In genomic region chr14:75832621-75833297, GRCh38 we compare ENCODE assay signal across 9 cellular contexts.
DNase-seq lines count a peak whose midpoint lies in the region; ATAC-seq, FAIRE-seq and TF ChIP-seq lines count a peak whose summit lies in the region.
"Had no signal": no experiment of that assay in that cellular context is flagged by ENCODE, and none has a peak within 500 bp of the region (broad histone marks: within the 10 kb centered on the region; RNA-seq: fewer than 3 reads in every experiment).

No MANE protein-coding gene starts in this region.

- WGBS in K562 (ENCODE audit: insufficient coverage, low coverage, missing lambda C conversion rate): 5% methylated on average over 7 of the region's 10 CpGs
- WGBS in mesenchymal stem cell: 97% methylated on average over 10 of the region's 10 CpGs

- ATAC-seq in K562 (peak; percentile 85), HG02884 (IDR thresholded peaks at IDR 0.05; ENCODE audit: unreplicated experiment) (no peak)

- H4K8ac ChIP-seq in mesenchymal stem cell (ENCODE audit: low read length): no peak overlapping the region

- TF ChIP-seq POLR2A in K562 (conservative IDR thresholded peaks at IDR 0.05): no peak

- peak; percentile 78 for FAIRE-seq in K562 (lab: Jason Lieb, UNC)

- H3K4me3 ChIP-seq in Jurkat, Clone E6-1 (ENCODE audit: low read length): no peak overlapping the region
- H3K4me3 ChIP-seq in K562: no peak overlapping the region
- H3K4me3 ChIP-seq in mesenchymal stem cell (ENCODE audit: insufficient read depth in 1 of 2, low read depth in 1 of 2, low read length in 2 of 2): peak overlapping the region in 1 of 2 experiments; percentile 5
- no peak overlapping the region for H3K4me3 ChIP-seq in tibial artery
- H3K4me3 ChIP-seq: suprapubic skin had no signal

- H3K4ac ChIP-seq in mesenchymal stem cell (ENCODE audit: low read depth in 1 of 2, low read length in 2 of 2): no peak overlapping the region

- H3K23ac ChIP-seq in mesenchymal stem cell (ENCODE audit: low read length in 2 of 2): no peak overlapping the region

- H2BK5ac ChIP-seq in mesenchymal stem cell (ENCODE audit: low read depth, low read length, poor library complexity, severe bottlenecking): no peak overlapping the region

- no peak overlapping the region for H2BK120ac ChIP-seq in mesenchymal stem cell (ENCODE audit: low read depth, low read length)

- H3K9me1 ChIP-seq in K562 (ENCODE audit: control insufficient read depth, insufficient read depth, low read length): no peaks in the 10 kb centered on the region

- no peak overlapping the region for H3K18ac ChIP-seq in mesenchymal stem cell (ENCODE audit: low read depth in 1 of 2, low read length in 2 of 2)

- no TSS peak for BruUV-seq in K562 (replicated peaks; lab: Mats Ljungman, UMichigan)

- H3K79me2 ChIP-seq in K562 (ENCODE audit: control insufficient read depth, insufficient read depth, low read length): no peaks in the 10 kb centered on the region

- TF ChIP-seq RAD21 in K562 (CRISPR knock-in tag; conservative IDR thresholded peaks at IDR 0.05 in 1 of 2, IDR thresholded peaks at IDR 0.05 in 1 of 2): peak in 1 of 2 experiments; percentile 9; a peak in 1 of 4 replicates

- no peaks in the 10 kb centered on the region for H3K79me1 ChIP-seq in mesenchymal stem cell (replicated peaks; ENCODE audit: low read length, poor library complexity, severe bottlenecking)

- H4K20me1 ChIP-seq in K562 (replicated peaks; ENCODE audit: control insufficient read depth, insufficient read depth, low read length): no peaks in the 10 kb centered on the region

- H3K9me3 ChIP-seq in K562 (replicated peaks; ENCODE audit: control insufficient read depth, insufficient read depth, low read depth, low read length) (no peaks in the 10 kb centered on the region), mesenchymal stem cell (ENCODE audit: control insufficient read depth, low read length) (no peaks in the 10 kb centered on the region), tibial artery (no peaks in the 10 kb centered on the region)
- H3K9me3 ChIP-seq: suprapubic skin had no signal

- H3K4me1 ChIP-seq in K562 (replicated peaks in 1 of 2; ENCODE audit: control insufficient read depth in 2 of 2, insufficient read depth in 2 of 2, low read length in 2 of 2): peaks cover 11 to 30% of the 10 kb centered on the region in 2 experiments
- peaks cover 7% of the 10 kb centered on the region for H3K4me1 ChIP-seq in mesenchymal stem cell (ENCODE audit: control insufficient read depth, insufficient read depth, low read depth, low read length)
- H3K4me1 ChIP-seq in tibial artery: peaks cover 0 to 11% (median 1%) of the 10 kb centered on the region in 4 donors

- H3K14ac ChIP-seq in mesenchymal stem cell (ENCODE audit: low read length in 2 of 2): no peak overlapping the region

- 0 out of 2 replicates have a peak, but pooled peaks have one; percentile 19 for TF ChIP-seq EP300 in K562 (IDR thresholded peaks at IDR 0.05; ENCODE audit: low read length)

- H3K9ac ChIP-seq in K562 (ENCODE audit: insufficient read depth in 1 of 2, low read depth in 2 of 2, low read length in 2 of 2): peak overlapping the region; percentile 70 to 82; a peak in 3 of 4 replicates
- H3K9ac ChIP-seq in mesenchymal stem cell (ENCODE audit: low read length): peak overlapping the region; percentile 70

- H3K36me3 ChIP-seq in K562 (ENCODE audit: control insufficient read depth, insufficient read depth, low read length): no peaks in the 10 kb centered on the region
- peaks cover 0 to 2% of the 10 kb centered on the region in 2 experiments for H3K36me3 ChIP-seq in mesenchymal stem cell (ENCODE audit: control insufficient read depth in 1 of 2, insufficient read depth in 2 of 2, low read depth in 1 of 2, low read length in 2 of 2)
- no peaks in the 10 kb centered on the region for H3K36me3 ChIP-seq in tibial artery

- H2BK12ac ChIP-seq in mesenchymal stem cell (ENCODE audit: low read length in 2 of 2): no peak overlapping the region

- intact Hi-C loops in K562 (cut with micrococcal nuclease): no loop called here
- intact Hi-C loops in tibial artery (cut with DNase I; ENCODE audit: low total_unique reads): no loop called here

- H2AFZ ChIP-seq in K562 (ENCODE audit: low read depth, low read length): peak overlapping the region; percentile 95
- no peak overlapping the region for H2AFZ ChIP-seq in mesenchymal stem cell (ENCODE audit: low read depth, low read length)

- H4K91ac ChIP-seq in mesenchymal stem cell (ENCODE audit: low read length): no peak overlapping the region

- H3K4me2 ChIP-seq in K562 (ENCODE audit: insufficient read depth, low read length) (peak overlapping the region; percentile 68), mesenchymal stem cell (ENCODE audit: low read length, poor library complexity, severe bottlenecking) (no peak overlapping the region)

- no peak overlapping the region for H2BK15ac ChIP-seq in mesenchymal stem cell (ENCODE audit: low read depth, poor library complexity, severe bottlenecking)

- H3K27ac ChIP-seq in K562 (ENCODE audit: extremely low read depth, low read depth, low read length) (peak overlapping the region; percentile 76), mesenchymal stem cell (ENCODE audit: low read length, poor library complexity, severe bottlenecking) (peak overlapping the region; percentile 52), tibial artery (no peak overlapping the region)

- H2AK5ac ChIP-seq in mesenchymal stem cell (ENCODE audit: low read length, severe bottlenecking): peak overlapping the region; percentile 20

- CTCF ChIA-PET in K562 (lab: Yijun Ruan, JAX; ENCODE audit: low intra/inter-chr PET ratio): no interaction called here

- in situ Hi-C loops in K562 (cut with MboI): no loop called here

- DNase-seq in AG08396 (ENCODE audit: low spot score) (peak; percentile 29), K562 (ENCODE audit: extremely low read depth in 1 of 4, low spot score in 3 of 4) (peak; percentile 38 to 77 (median 58)), mesenchymal stem cell (no peak), GM10266 (ENCODE audit: extremely low spot score) (no peak), NCI-H524 treated with DMSO at 0.1 percent for 48 hours (lab: John Stamatoyannopoulos, UW) (no peak), tibial artery (no peak)
- DNase-seq in Jurkat, Clone E6-1 (ENCODE audit: low read depth, low spot score): peak; percentile 28

- H3K27me3 ChIP-seq in K562 (ENCODE audit: control insufficient read depth in 2 of 2, insufficient read depth in 2 of 2, low read length in 2 of 2): no peaks in the 10 kb centered on the region
- no peaks in the 10 kb centered on the region for H3K27me3 ChIP-seq in mesenchymal stem cell (ENCODE audit: control insufficient read depth in 1 of 2, insufficient read depth in 1 of 2, low read length in 2 of 2)
- H3K27me3 ChIP-seq in tibial artery: no peaks in the 10 kb centered on the region
- H3K27me3 ChIP-seq: suprapubic skin had no signal

- TF ChIP-seq CTCF in K562 (IDR thresholded peaks at IDR 0.05 in 2 of 3, conservative IDR thresholded peaks at IDR 0.05 in 1 of 3; ENCODE audit: insufficient read depth in 2 of 3, low read depth in 1 of 3, low read length in 3 of 3): no peak
- no peak for TF ChIP-seq CTCF in GM10266 (IDR thresholded peaks at IDR 0.05; ENCODE audit: control insufficient read depth, insufficient read depth, low read depth, missing control alignments)
- TF ChIP-seq CTCF in tibial artery (IDR thresholded peaks at IDR 0.05): no peak

- POLR2A ChIA-PET in K562 (lab: Yijun Ruan, JAX): interaction anchor here (1.7 kb wide), 1 partner anchor 20 kb away, joined by 5 read pairs; no protein-coding TSS in a partner anchor

TF ChIP-seq in K562, 482 proteins besides CTCF, POLR2A, EP300 and RAD21 (continues in another document):
- TF ChIP-seq RBM34 (IDR thresholded peaks at IDR 0.05; ENCODE audit: borderline replicate concordance, insufficient read depth, low read length): no peak
- peak; percentile 75 for TF ChIP-seq TEAD4 (IDR thresholded peaks at IDR 0.05; ENCODE audit: low read length)
- TF ChIP-seq TEAD4 (CRISPR knock-in tag; IDR thresholded peaks at IDR 0.05; ENCODE audit: borderline replicate concordance): no peak
- peak; percentile 80 for TF ChIP-seq TCF3 (CRISPR knock-in tag; IDR thresholded peaks at IDR 0.05)
- TF ChIP-seq CREB3 (tag; conservative IDR thresholded peaks at IDR 0.05; ENCODE audit: low read depth): no peak
- TF ChIP-seq CBFA2T2 (conservative IDR thresholded peaks at IDR 0.05): peak; percentile 85
- TF ChIP-seq L3MBTL2 (IDR thresholded peaks at IDR 0.05): 0 out of 2 replicates have a peak, but pooled peaks have one; percentile 17
- no peak for TF ChIP-seq TCFL5 (CRISPR knock-in tag; conservative IDR thresholded peaks at IDR 0.05)
- TF ChIP-seq NFIC (IDR thresholded peaks at IDR 0.05): peak; percentile 69
- TF ChIP-seq KDM1A (IDR thresholded peaks at IDR 0.05): peak; percentile 40; a peak in 1 of 4 replicates
- peak; percentile 58 for TF ChIP-seq ZBTB2 (IDR thresholded peaks at IDR 0.05)
- TF ChIP-seq ZNF253 (CRISPR knock-in tag; conservative IDR thresholded peaks at IDR 0.05): no peak
- TF ChIP-seq HDAC1 (IDR thresholded peaks at IDR 0.05): 0 out of 4 replicates have a peak, but pooled peaks of 1 of the 2 experiments have one; percentile 69
- TF ChIP-seq JUN (IDR thresholded peaks at IDR 0.05; ENCODE audit: borderline replicate concordance, low read depth, low read length): no peak
- TF ChIP-seq JUN (CRISPR knock-in tag; IDR thresholded peaks at IDR 0.05; ENCODE audit: borderline replicate concordance): no peak

Comparison
In these comparisons a context has a peak if more than half of its experiments do, and no peak if none do; other contexts are left out.
1. DNase-seq: peak in AG08396 (single experiment), Jurkat, Clone E6-1 (single experiment) and K562 (4 of 4); none in mesenchymal stem cell (single experiment), GM10266 (single experiment), NCI-H524 treated with DMSO at 0.1 percent for 48 hours (single experiment) and tibial artery (0 of 2).
2. H3K27ac ChIP-seq: peak in K562 (single experiment) and mesenchymal stem cell (single experiment); none in tibial artery (0 of 2).